In the genomic region with DNA sequence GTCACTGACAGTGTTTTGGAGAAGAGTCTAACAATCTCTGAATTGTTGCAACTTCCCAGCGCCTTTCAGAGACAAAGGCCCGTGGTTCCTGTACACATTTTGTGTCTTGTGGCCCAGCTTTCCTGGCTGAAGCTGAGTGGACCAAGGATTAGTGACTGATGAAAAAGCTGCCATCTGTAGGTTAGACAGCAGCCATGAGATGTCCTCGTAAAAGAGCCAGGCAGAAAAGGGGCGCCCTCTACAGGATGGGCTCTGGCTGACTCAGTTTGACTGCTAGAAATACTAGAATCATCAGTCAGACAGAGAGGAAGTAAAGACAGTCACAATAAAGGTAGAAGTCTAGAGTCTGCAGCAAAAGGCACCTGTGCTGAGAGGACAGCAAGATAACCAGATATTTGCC, we compare ENCODE assay signal across 1 cellular context.
TF ChIP-seq lines count a peak whose summit lies in the region.

No MANE protein-coding gene starts in this region.

TF ChIP-seq in liver, 16 proteins besides CTCF, POLR2A, EP300 and RAD21 (continued from another document):
- TF ChIP-seq, protein P1, sequence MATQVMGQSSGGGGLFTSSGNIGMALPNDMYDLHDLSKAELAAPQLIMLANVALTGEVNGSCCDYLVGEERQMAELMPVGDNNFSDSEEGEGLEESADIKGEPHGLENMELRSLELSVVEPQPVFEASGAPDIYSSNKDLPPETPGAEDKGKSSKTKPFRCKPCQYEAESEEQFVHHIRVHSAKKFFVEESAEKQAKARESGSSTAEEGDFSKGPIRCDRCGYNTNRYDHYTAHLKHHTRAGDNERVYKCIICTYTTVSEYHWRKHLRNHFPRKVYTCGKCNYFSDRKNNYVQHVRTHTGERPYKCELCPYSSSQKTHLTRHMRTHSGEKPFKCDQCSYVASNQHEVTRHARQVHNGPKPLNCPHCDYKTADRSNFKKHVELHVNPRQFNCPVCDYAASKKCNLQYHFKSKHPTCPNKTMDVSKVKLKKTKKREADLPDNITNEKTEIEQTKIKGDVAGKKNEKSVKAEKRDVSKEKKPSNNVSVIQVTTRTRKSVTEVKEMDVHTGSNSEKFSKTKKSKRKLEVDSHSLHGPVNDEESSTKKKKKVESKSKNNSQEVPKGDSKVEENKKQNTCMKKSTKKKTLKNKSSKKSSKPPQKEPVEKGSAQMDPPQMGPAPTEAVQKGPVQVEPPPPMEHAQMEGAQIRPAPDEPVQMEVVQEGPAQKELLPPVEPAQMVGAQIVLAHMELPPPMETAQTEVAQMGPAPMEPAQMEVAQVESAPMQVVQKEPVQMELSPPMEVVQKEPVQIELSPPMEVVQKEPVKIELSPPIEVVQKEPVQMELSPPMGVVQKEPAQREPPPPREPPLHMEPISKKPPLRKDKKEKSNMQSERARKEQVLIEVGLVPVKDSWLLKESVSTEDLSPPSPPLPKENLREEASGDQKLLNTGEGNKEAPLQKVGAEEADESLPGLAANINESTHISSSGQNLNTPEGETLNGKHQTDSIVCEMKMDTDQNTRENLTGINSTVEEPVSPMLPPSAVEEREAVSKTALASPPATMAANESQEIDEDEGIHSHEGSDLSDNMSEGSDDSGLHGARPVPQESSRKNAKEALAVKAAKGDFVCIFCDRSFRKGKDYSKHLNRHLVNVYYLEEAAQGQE (IDR thresholded peaks at IDR 0.05) = no peak
- TF ChIP-seq FOXA1 (IDR thresholded peaks at IDR 0.05) (no peak), EGR1 (IDR thresholded peaks at IDR 0.05; ENCODE audit: low read depth in 2 of 2) (no peak), NR2F2 (IDR thresholded peaks at IDR 0.05) (no peak), HNF4A (conservative IDR thresholded peaks at IDR 0.05) (no peak), TAF1 (conservative IDR thresholded peaks at IDR 0.05) (no peak)
